In the genomic region with DNA sequence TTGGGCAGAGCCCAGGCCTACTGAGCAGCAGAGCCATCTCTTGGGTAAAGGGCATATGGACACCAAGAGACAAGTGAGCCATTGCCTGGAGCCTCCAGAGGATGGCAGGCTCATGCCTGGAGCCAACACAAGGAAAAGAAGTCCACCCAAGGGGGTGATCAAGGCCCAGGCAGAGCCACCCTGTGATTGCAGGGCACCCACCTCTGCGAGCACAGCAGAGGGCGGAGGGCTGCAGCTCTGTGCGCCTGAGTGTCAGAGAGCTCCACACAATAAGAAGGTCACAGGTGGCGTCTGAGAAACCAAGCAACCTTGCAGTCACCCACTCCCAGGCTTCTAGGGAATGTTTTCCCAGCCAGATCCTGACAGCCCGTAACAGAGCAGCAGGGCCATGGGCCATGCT, we compare ENCODE assay signal across 2 cellular contexts. TPM values are rescaled to one million over a fixed set of nuclear protein-coding genes. Genes with fewer than 3 reads are reported as not detected.
"Had no signal": no experiment of that assay in that cellular context is flagged by ENCODE, and none has a peak within 500 bp of the region (broad histone marks: within the 10 kb centered on the region; RNA-seq: fewer than 3 reads in every experiment).

No MANE protein-coding gene starts in this region.

RNA-seq across cellular contexts. Expression of a gene that starts 57.8 kb away (rescaled TPM):
- total RNA-seq: esophagus mucosa, lung microvascular endothelial cell had no signal
